In the genomic region with DNA sequence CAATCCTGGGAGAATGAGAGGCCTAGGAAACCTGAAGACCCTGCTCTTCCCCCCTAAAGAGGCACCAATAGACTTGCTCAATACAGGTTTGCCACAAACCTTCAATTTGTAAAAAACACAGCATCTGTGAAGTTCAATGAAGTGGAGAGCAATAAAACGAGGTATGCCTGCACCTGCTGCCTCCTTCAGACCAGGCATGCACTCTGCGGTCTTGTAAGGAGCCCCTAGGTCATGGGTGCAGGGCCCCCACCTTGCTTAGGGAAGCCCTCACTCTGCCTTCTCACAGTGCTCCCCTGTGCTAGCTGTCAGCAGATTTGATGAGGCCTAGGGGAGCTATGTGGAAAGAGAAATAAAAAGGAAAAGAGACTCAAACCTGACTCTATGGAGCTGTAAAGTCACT, we compare ENCODE assay signal across 13 cellular contexts.
"Had no signal": no experiment of that assay in that cellular context is flagged by ENCODE, and none has a peak within 500 bp of the region (broad histone marks: within the 10 kb centered on the region; RNA-seq: fewer than 3 reads in every experiment).

No MANE protein-coding gene starts in this region.

- ATAC-seq: left lobe of liver, pancreas had no signal

- H3K27ac Mint-ChIP-seq: activated naive CD4-positive, alpha-beta T cell treated with anti-CD3 and anti-CD28 coated beads, Interleukin-2, amount 50 U/mL, for 24 hours; activated T-cell treated with anti-CD3 and anti-CD28 coated beads, Interleukin-2, amount 50 U/mL, for 24 hours; stimulated activated memory B cell treated with anti-CD40 and anti-IgM and Interleukin-4, amounts not matched to agents 10 μg/mL and 1 μg/mL and 100 μg/mL, for 72 hours had no signal

- H3K4me1 Mint-ChIP-seq: activated naive CD4-positive, alpha-beta T cell treated with anti-CD3 and anti-CD28 coated beads, Interleukin-2, amount 50 U/mL, for 24 hours; central memory CD8-positive, alpha-beta T cell had no signal

- H3K9me3 Mint-ChIP-seq: activated T-cell treated with anti-CD3 and anti-CD28 coated beads, Interleukin-2, amount 50 U/mL, for 24 hours had no signal

- H3K9me3 ChIP-seq: esophagus muscularis mucosa, pancreas had no signal

- H3K4me3 ChIP-seq: coronary artery, esophagus muscularis mucosa, hepatocyte, neural progenitor cell, pancreas had no signal

- H3K4me3 Mint-ChIP-seq: activated naive CD4-positive, alpha-beta T cell treated with anti-CD3 and anti-CD28 coated beads, Interleukin-2, amount 50 U/mL, for 24 hours; activated T-cell treated with anti-CD3 and anti-CD28 coated beads, Interleukin-2, amount 50 U/mL, for 24 hours; central memory CD8-positive, alpha-beta T cell; neural progenitor cell; stimulated activated memory B cell treated with anti-CD40 and anti-IgM and Interleukin-4, amounts not matched to agents 10 μg/mL and 1 μg/mL and 100 μg/mL, for 72 hours had no signal

- H3K27me3 ChIP-seq: esophagus muscularis mucosa, hepatocyte, neural progenitor cell, pancreas had no signal

- DNase-seq: activated CD4-positive, alpha-beta T cell treated with anti-CD3 and anti-CD28 coated beads for 1 hour; activated CD4-positive, alpha-beta T cell treated with anti-CD3 and anti-CD28 coated beads, Interleukin-2, amount 50 U/mL, for 4 hours; activated T-cell treated with anti-CD3 and anti-CD28 coated beads, Interleukin-2, amount 50 U/mL, for 24 hours; pancreas; T1000 had no signal

- H3K27ac ChIP-seq: coronary artery, esophagus muscularis mucosa, hepatocyte, neural progenitor cell, pancreas had no signal

- H3K4me1 ChIP-seq: esophagus muscularis mucosa, pancreas had no signal

- H3K36me3 ChIP-seq: esophagus muscularis mucosa, neural progenitor cell, pancreas had no signal
